ENCODE assay signal across 11 cellular contexts in genomic region chr5:131786900-131787692, GRCh38.
"Had no signal": no experiment of that assay in that cellular context is flagged by ENCODE, and none has a peak within 500 bp of the region (broad histone marks: within the 10 kb centered on the region; RNA-seq: fewer than 3 reads in every experiment).

No MANE protein-coding gene starts in this region.

- DNase-seq: activated effector memory CD4-positive, alpha-beta T cell treated with Interleukin-2 at 50 U/mL for 16 hours; activated T-cell treated with anti-CD3 and anti-CD28 coated beads, Interleukin-2, amount 50 U/mL, for 1 hour; amniotic stem cell; body of pancreas; effector memory CD4-positive, alpha-beta T cell; mucosa of descending colon; natural killer cell; thyroid gland; uterus had no signal

- H3K4me3 ChIP-seq: body of pancreas, mucosa of descending colon, thyroid gland, uterus had no signal

- ATAC-seq: activated CD4-positive, CD25-positive, alpha-beta regulatory T cell treated with anti-CD3 and anti-CD28 coated beads, Interleukin-2, amount 50 U/mL, for 24 hours; activated naive CD4-positive, alpha-beta T cell treated with anti-CD3 and anti-CD28 coated beads, Interleukin-2, amount 50 U/mL, for 72 hours; body of pancreas; mucosa of descending colon; natural killer cell had no signal

- H3K27ac ChIP-seq: body of pancreas, thyroid gland, uterus had no signal

- H3K27me3 ChIP-seq: body of pancreas, thyroid gland, uterus had no signal

- H3K36me3 ChIP-seq: thyroid gland, uterus had no signal

- H3K9me3 ChIP-seq: body of pancreas, mucosa of descending colon, thyroid gland, uterus had no signal
